In genomic region chr12:45049912-45050318, GRCh38 we compare ENCODE assay signal across 13 cellular contexts. TPM values are rescaled to one million over a fixed set of nuclear protein-coding genes. Genes with fewer than 3 reads are reported as not detected.
DNase-seq lines count a peak whose midpoint lies in the region; ATAC-seq and TF ChIP-seq lines count a peak whose summit lies in the region.
"Had no signal": no experiment of that assay in that cellular context is flagged by ENCODE, and none has a peak within 500 bp of the region (broad histone marks: within the 10 kb centered on the region; RNA-seq: fewer than 3 reads in every experiment).

No MANE protein-coding gene starts in this region.

- peak overlapping the region; percentile 96 for H3K4me2 ChIP-seq in neural progenitor cell
- H3K4me2 ChIP-seq: PC-9 had no signal

- intact Hi-C loops in left ventricle myocardium inferior (cut with micrococcal nuclease), result no loop called here
- intact Hi-C loops in right lobe of liver (cut with DNase I), result no loop called here

- H3K36me3 ChIP-seq in GM06990 (ENCODE audit: control insufficient read depth, insufficient read depth, low read length) (no peaks in the 10 kb centered on the region), adipocyte (ENCODE audit: control insufficient read depth, insufficient read depth, low read length, severe bottlenecking) (no peaks in the 10 kb centered on the region), left ventricle myocardium inferior (no peaks in the 10 kb centered on the region), neural progenitor cell (no peaks in the 10 kb centered on the region), right lobe of liver (no peaks in the 10 kb centered on the region), Peyer's patch (no peaks in the 10 kb centered on the region)
- H3K36me3 ChIP-seq: ovary had no signal

- peaks cover 7% of the 10 kb centered on the region for H3K4me1 Mint-ChIP-seq in neural progenitor cell

- DNase-seq in GM06990 (ENCODE audit: extremely low read depth, insufficient read length), result peak; percentile 8
- DNase-seq in adipocyte (ENCODE audit: low read depth), result no peak
- DNase-seq in left ventricle myocardium inferior, result no peak
- peak; percentile 31 for DNase-seq in neural progenitor cell (ENCODE audit: low spot score)
- DNase-seq in midbrain (lab: John Stamatoyannopoulos, UW), result no peak
- no peak for DNase-seq in right lobe of liver
- no peak for DNase-seq in stimulated activated CD8-positive, alpha-beta memory T cell treated with anti-CD3 and anti-CD28 coated beads, Interleukin-4, amount 100 ng/mL, for 48 hours
- DNase-seq in Peyer's patch, result no peak
- DNase-seq: mammary epithelial cell, NCI-H1048, ovary, PC-9, T-helper 1 cell had no signal

- H3K4me1 ChIP-seq in adipocyte (ENCODE audit: control insufficient read depth, insufficient read depth, low read length), result peaks cover 13% of the 10 kb centered on the region
- peaks cover 19% of the 10 kb centered on the region for H3K4me1 ChIP-seq in left ventricle myocardium inferior
- peaks cover 5% of the 10 kb centered on the region for H3K4me1 ChIP-seq in neural progenitor cell
- H3K4me1 ChIP-seq in right lobe of liver, result peaks cover 0 to 9% (median 0%) of the 10 kb centered on the region in 4 donors
- peaks cover 0 to 15% (median 0%) of the 10 kb centered on the region in 4 donors for H3K4me1 ChIP-seq in Peyer's patch

- TF ChIP-seq POLR2A in right lobe of liver (IDR thresholded peaks at IDR 0.05) (no peak), Peyer's patch (IDR thresholded peaks at IDR 0.05) (no peak)

- H4K20me1 ChIP-seq in neural progenitor cell (ENCODE audit: low read depth), result peaks cover 9% of the 10 kb centered on the region

- no peak for ATAC-seq in right lobe of liver

- no peak for TF ChIP-seq CTCF in GM06990 (IDR thresholded peaks at IDR 0.05; ENCODE audit: insufficient read depth, low read length, poor library complexity, severe bottlenecking)
- TF ChIP-seq CTCF in left ventricle myocardium inferior (IDR thresholded peaks at IDR 0.05; ENCODE audit: borderline replicate concordance), result no peak
- no peak for TF ChIP-seq CTCF in neural progenitor cell (IDR thresholded peaks at IDR 0.05)
- TF ChIP-seq CTCF in right lobe of liver (IDR thresholded peaks at IDR 0.05), result no peak
- TF ChIP-seq CTCF in Peyer's patch (IDR thresholded peaks at IDR 0.05), result no peak

- H3K36me3 Mint-ChIP-seq in neural progenitor cell, result peaks cover 2% of the 10 kb centered on the region

- 12% methylated on average over 14 of the region's 14 CpGs for whole genome bisulfite sequencing in right lobe of liver (ENCODE audit: insufficient coverage, low coverage, low lambda C conversion rate, missing lambda C conversion rate)

- H3K27ac Mint-ChIP-seq in neural progenitor cell, result no peak overlapping the region

- peaks cover 73% of the 10 kb centered on the region for H3K27me3 Mint-ChIP-seq in neural progenitor cell (ENCODE audit: insufficient read depth, low read depth)

- no peaks in the 10 kb centered on the region for H3K9me3 ChIP-seq in adipocyte (ENCODE audit: control insufficient read depth, low read length)
- H3K9me3 ChIP-seq in left ventricle myocardium inferior (replicated peaks), result no peaks in the 10 kb centered on the region
- H3K9me3 ChIP-seq in neural progenitor cell (ENCODE audit: low read depth), result no peaks in the 10 kb centered on the region
- no peaks in the 10 kb centered on the region for H3K9me3 ChIP-seq in right lobe of liver
- no peaks in the 10 kb centered on the region for H3K9me3 ChIP-seq in Peyer's patch
- H3K9me3 ChIP-seq: ovary had no signal

- peak overlapping the region; percentile 65 for H3K9ac ChIP-seq in adipocyte (ENCODE audit: low read length)
- H3K9ac ChIP-seq in neural progenitor cell, result no peak overlapping the region

- H2AFZ ChIP-seq in neural progenitor cell (replicated peaks), result peak overlapping the region; percentile 99
- H2AFZ ChIP-seq: PC-9 had no signal

- no peak overlapping the region for H3K4me3 ChIP-seq in GM06990 (replicated peaks; ENCODE audit: low read depth, low read length)
- H3K4me3 ChIP-seq in adipocyte (ENCODE audit: low read length), result peak overlapping the region; percentile 85
- peak overlapping the region; percentile 63 for H3K4me3 ChIP-seq in left ventricle myocardium inferior
- peak overlapping the region; percentile 73 for H3K4me3 ChIP-seq in neural progenitor cell
- H3K4me3 ChIP-seq in right lobe of liver, result no peak overlapping the region
- H3K4me3 ChIP-seq in Peyer's patch, result no peak overlapping the region
- H3K4me3 ChIP-seq: ovary, PC-9 had no signal

- peak overlapping the region; percentile 82 for H3K4me3 Mint-ChIP-seq in neural progenitor cell

- H3K9me3 Mint-ChIP-seq in neural progenitor cell, result no peaks in the 10 kb centered on the region

- no peaks in the 10 kb centered on the region for H3K79me2 ChIP-seq in neural progenitor cell (ENCODE audit: low read depth)

- H3K27ac ChIP-seq in left ventricle myocardium inferior (replicated peaks) (no peak overlapping the region), neural progenitor cell (no peak overlapping the region), right lobe of liver (no peak overlapping the region), Peyer's patch (no peak overlapping the region)
- H3K27ac ChIP-seq: ovary, PC-9 had no signal

- peaks cover 5% of the 10 kb centered on the region for H3F3A ChIP-seq in neural progenitor cell (ENCODE audit: low read depth)

- H3K27me3 ChIP-seq in GM06990 (replicated peaks; ENCODE audit: control insufficient read depth, insufficient read depth, low read length) (no peaks in the 10 kb centered on the region; the same call in none of the 2 replicates), adipocyte (replicated peaks; ENCODE audit: control insufficient read depth, insufficient read depth, low read length) (no peaks in the 10 kb centered on the region), left ventricle myocardium inferior (ENCODE audit: low read depth) (peaks cover 77% of the 10 kb centered on the region), neural progenitor cell (peaks cover 97% of the 10 kb centered on the region), right lobe of liver (peaks cover 0 to 15% of the 10 kb centered on the region in 2 donors), Peyer's patch (peaks cover 0 to 9% of the 10 kb centered on the region in 2 donors)
- H3K27me3 ChIP-seq: ovary had no signal

RNA-seq across cellular contexts. Expression of gene DBX2, which starts 1.0 kb away (rescaled TPM):
- total RNA-seq in left ventricle myocardium inferior (0.14 TPM), neural progenitor cell (ENCODE audit: low replicate concordance) (0.06 TPM in 1 of 2 replicates, not detected in the other), right lobe of liver (not detected), Peyer's patch (not detected)
- total RNA-seq: mammary epithelial cell, ovary, PC-9 had no signal

Comparison
In these comparisons a context has a peak if more than half of its experiments do, and no peak if none do; other contexts are left out.
1. DNase-seq: peak in GM06990 (single experiment) and neural progenitor cell (single experiment); none in adipocyte (single experiment), left ventricle myocardium inferior (single experiment), midbrain (single experiment), right lobe of liver (0 of 3), stimulated activated CD8-positive, alpha-beta memory T cell treated with anti-CD3 and anti-CD28 coated beads, Interleukin-4, amount 100 ng/mL, for 48 hours (single experiment) and Peyer's patch (0 of 3).
2. H3K4me3 ChIP-seq: peak in adipocyte (single experiment), left ventricle myocardium inferior (single experiment) and neural progenitor cell (single experiment); none in GM06990 (single experiment), right lobe of liver (0 of 3) and Peyer's patch (0 of 4).